In the genomic region with DNA sequence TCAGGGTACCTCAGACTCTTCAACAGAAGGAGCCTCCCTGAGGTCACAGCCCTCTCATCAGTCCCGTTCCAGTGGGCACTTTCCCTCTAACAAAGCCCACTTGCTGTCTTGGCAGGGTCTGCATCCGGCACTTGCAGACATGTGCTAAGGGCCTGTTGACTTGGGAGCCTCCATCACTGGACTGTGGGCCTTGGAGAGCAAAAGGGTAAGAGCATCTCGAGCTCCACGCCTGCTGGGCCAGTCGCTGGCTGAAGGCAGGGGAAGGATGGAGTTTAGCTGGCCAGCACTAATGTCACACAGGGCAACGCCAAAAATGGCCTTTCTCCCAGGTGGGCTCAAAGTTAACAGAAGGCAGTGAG, we compare ENCODE assay signal across 1 cellular context.
TF ChIP-seq lines count a peak whose summit lies in the region.

No MANE protein-coding gene starts in this region.

TF ChIP-seq in GM23338, 12 proteins besides CTCF, POLR2A, EP300 and RAD21 (continued from another document):
- no peak for TF ChIP-seq ZNF331 (CRISPR knock-in tag; IDR thresholded peaks at IDR 0.05; ENCODE audit: low read depth)
- TF ChIP-seq, protein P1, sequence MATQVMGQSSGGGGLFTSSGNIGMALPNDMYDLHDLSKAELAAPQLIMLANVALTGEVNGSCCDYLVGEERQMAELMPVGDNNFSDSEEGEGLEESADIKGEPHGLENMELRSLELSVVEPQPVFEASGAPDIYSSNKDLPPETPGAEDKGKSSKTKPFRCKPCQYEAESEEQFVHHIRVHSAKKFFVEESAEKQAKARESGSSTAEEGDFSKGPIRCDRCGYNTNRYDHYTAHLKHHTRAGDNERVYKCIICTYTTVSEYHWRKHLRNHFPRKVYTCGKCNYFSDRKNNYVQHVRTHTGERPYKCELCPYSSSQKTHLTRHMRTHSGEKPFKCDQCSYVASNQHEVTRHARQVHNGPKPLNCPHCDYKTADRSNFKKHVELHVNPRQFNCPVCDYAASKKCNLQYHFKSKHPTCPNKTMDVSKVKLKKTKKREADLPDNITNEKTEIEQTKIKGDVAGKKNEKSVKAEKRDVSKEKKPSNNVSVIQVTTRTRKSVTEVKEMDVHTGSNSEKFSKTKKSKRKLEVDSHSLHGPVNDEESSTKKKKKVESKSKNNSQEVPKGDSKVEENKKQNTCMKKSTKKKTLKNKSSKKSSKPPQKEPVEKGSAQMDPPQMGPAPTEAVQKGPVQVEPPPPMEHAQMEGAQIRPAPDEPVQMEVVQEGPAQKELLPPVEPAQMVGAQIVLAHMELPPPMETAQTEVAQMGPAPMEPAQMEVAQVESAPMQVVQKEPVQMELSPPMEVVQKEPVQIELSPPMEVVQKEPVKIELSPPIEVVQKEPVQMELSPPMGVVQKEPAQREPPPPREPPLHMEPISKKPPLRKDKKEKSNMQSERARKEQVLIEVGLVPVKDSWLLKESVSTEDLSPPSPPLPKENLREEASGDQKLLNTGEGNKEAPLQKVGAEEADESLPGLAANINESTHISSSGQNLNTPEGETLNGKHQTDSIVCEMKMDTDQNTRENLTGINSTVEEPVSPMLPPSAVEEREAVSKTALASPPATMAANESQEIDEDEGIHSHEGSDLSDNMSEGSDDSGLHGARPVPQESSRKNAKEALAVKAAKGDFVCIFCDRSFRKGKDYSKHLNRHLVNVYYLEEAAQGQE (IDR thresholded peaks at IDR 0.05; ENCODE audit: unreplicated experiment) = no peak
- TF ChIP-seq JUNB (IDR thresholded peaks at IDR 0.05; ENCODE audit: unreplicated experiment) = no peak
- TF ChIP-seq NANOG (IDR thresholded peaks at IDR 0.05; ENCODE audit: borderline replicate concordance) = no peak
- no peak for TF ChIP-seq ZNF114 (CRISPR knock-in tag; IDR thresholded peaks at IDR 0.05)
- TF ChIP-seq, protein P2, sequence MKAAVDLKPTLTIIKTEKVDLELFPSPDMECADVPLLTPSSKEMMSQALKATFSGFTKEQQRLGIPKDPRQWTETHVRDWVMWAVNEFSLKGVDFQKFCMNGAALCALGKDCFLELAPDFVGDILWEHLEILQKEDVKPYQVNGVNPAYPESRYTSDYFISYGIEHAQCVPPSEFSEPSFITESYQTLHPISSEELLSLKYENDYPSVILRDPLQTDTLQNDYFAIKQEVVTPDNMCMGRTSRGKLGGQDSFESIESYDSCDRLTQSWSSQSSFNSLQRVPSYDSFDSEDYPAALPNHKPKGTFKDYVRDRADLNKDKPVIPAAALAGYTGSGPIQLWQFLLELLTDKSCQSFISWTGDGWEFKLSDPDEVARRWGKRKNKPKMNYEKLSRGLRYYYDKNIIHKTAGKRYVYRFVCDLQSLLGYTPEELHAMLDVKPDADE (IDR thresholded peaks at IDR 0.05) = no peak
- TF ChIP-seq EZH2 (IDR thresholded peaks at IDR 0.05; ENCODE audit: low read depth, unreplicated experiment) = no peak
